7 cellular contexts compared by ENCODE assay signal in genomic region chr19:1259206-1259872, GRCh38. TPM values are rescaled to one million over a fixed set of nuclear protein-coding genes. Genes with fewer than 3 reads are reported as not detected.
A peak's percentile ranks its signal among the peaks of the same experiment; 100 is the strongest.
DNase-seq lines count a peak whose midpoint lies in the region; ATAC-seq and TF ChIP-seq lines count a peak whose summit lies in the region.

No MANE protein-coding gene starts in this region.

- H3K27me3 ChIP-seq in mammary epithelial cell (ENCODE audit: insufficient read depth, low read length): no peaks in the 10 kb centered on the region

- H3K9me3 ChIP-seq in mammary epithelial cell (replicated peaks; ENCODE audit: insufficient read depth, low read length): no peaks in the 10 kb centered on the region

- peak overlapping the region; percentile 2 for H3K4me2 ChIP-seq in mammary epithelial cell (ENCODE audit: insufficient read depth, low read depth, low read length)

- dilution Hi-C loops in mammary epithelial cell (cut with HindIII; ENCODE audit: low sequenced_read_pairs): no loop called here

- H3K4me3 Mint-ChIP-seq in stimulated activated memory B cell treated with anti-CD40 and anti-IgM and Interleukin-4, amounts not matched to agents 10 μg/mL and 1 μg/mL and 100 μg/mL, for 72 hours: peak overlapping the region; percentile 97

- no peak overlapping the region for H3K4me3 ChIP-seq in mammary epithelial cell (replicated peaks in 1 of 3; ENCODE audit: insufficient read depth in 1 of 3, low read depth in 2 of 3, low read length in 3 of 3)

- peak overlapping the region; percentile 34 for H3K9ac ChIP-seq in mammary epithelial cell (ENCODE audit: insufficient read depth, low read length)

- DNase-seq in T-helper 2 cell (peak in 3 of 5 experiments; percentile 61 to 88 (median 77)), mammary epithelial cell (no peak), left lobe of liver (ENCODE audit: low spot score) (peak; percentile 83), NCI-H1930 (lab: John Stamatoyannopoulos, UW) (no peak)

- BruUV-seq in mammary epithelial cell (replicated peaks; lab: Mats Ljungman, UMichigan): no TSS peak

- H3K27ac ChIP-seq in mammary epithelial cell (ENCODE audit: insufficient read depth, low read depth, low read length): peak overlapping the region; percentile 18

- in situ Hi-C loops in mammary epithelial cell (cut with MboI; ENCODE audit: low sequenced_read_pairs in 2 of 2): no loop called here

- CTCF ChIA-PET in mammary epithelial cell (lab: Charles Lee; ENCODE audit: low non-redundant PET): no interaction called here

- H3K4me1 ChIP-seq in mammary epithelial cell (ENCODE audit: insufficient read depth, low read length): peaks cover 61% of the 10 kb centered on the region

- H3K79me2 ChIP-seq in mammary epithelial cell (ENCODE audit: insufficient read depth, low read length): peaks cover 42% of the 10 kb centered on the region

- peaks cover 25% of the 10 kb centered on the region for H3K36me3 Mint-ChIP-seq in stimulated activated memory B cell treated with anti-CD40 and anti-IgM and Interleukin-4, amounts not matched to agents 10 μg/mL and 1 μg/mL and 100 μg/mL, for 72 hours

- H3K36me3 ChIP-seq in mammary epithelial cell (ENCODE audit: insufficient read depth, low read length): peaks cover 21% of the 10 kb centered on the region

- H4K20me1 ChIP-seq in mammary epithelial cell (ENCODE audit: insufficient read depth, low read length): peaks cover 8% of the 10 kb centered on the region

- H2AFZ ChIP-seq in mammary epithelial cell (ENCODE audit: low read depth, low read length): no peak overlapping the region

- intact Hi-C loops in mammary epithelial cell (cut with micrococcal nuclease): no loop called here

- peaks cover 72% of the 10 kb centered on the region for H3K4me1 Mint-ChIP-seq in stimulated activated memory B cell treated with anti-CD40 and anti-IgM and Interleukin-4, amounts not matched to agents 10 μg/mL and 1 μg/mL and 100 μg/mL, for 72 hours

- no peaks in the 10 kb centered on the region for H3K27me3 Mint-ChIP-seq in stimulated activated memory B cell treated with anti-CD40 and anti-IgM and Interleukin-4, amounts not matched to agents 10 μg/mL and 1 μg/mL and 100 μg/mL, for 72 hours

- ATAC-seq in GM18517 (IDR thresholded peaks at IDR 0.05; ENCODE audit: unreplicated experiment) (peak; percentile 28), HG03521 (IDR thresholded peaks at IDR 0.05; ENCODE audit: unreplicated experiment) (peak; percentile 22), left lobe of liver (peak; percentile 16)
- ATAC-seq in stimulated activated memory B cell treated with anti-CD40 and anti-IgM and Interleukin-4, amounts not matched to agents 10 μg/mL and 1 μg/mL and 100 μg/mL, for 72 hours: peak; percentile 44

- WGBS in mammary epithelial cell (ENCODE audit: low coverage, missing lambda C conversion rate): 25% methylated on average over 2 of the region's 17 CpGs

- H3K27ac Mint-ChIP-seq in stimulated activated memory B cell treated with anti-CD40 and anti-IgM and Interleukin-4, amounts not matched to agents 10 μg/mL and 1 μg/mL and 100 μg/mL, for 72 hours: peak overlapping the region; percentile 97

- no peak for TF ChIP-seq CTCF in mammary epithelial cell (conservative IDR thresholded peaks at IDR 0.05 in 1 of 2, IDR thresholded peaks at IDR 0.05 in 1 of 2; ENCODE audit: extremely low read depth in 1 of 2, insufficient read depth in 1 of 2, low read depth in 1 of 2, low read length in 2 of 2)

- no peaks in the 10 kb centered on the region for H3K9me3 Mint-ChIP-seq in stimulated activated memory B cell treated with anti-CD40 and anti-IgM and Interleukin-4, amounts not matched to agents 10 μg/mL and 1 μg/mL and 100 μg/mL, for 72 hours

RNA-seq across cellular contexts. Expression of gene CIRBP, which starts 9.8 kb away (rescaled TPM):
- 100 to 1,000 TPM; 196 to 221 TPM for total RNA-seq in mammary epithelial cell
- polyA plus RNA-seq in mammary epithelial cell: 132 TPM
- polyA minus RNA-seq in mammary epithelial cell: 125 TPM
- 125 TPM for total RNA-seq in left lobe of liver

RNA-seq across cellular contexts. Expression of gene MIDN, which starts 11.0 kb away (rescaled TPM):
- total RNA-seq in mammary epithelial cell: 10 to 100 TPM; 17.5 to 73.8 TPM
- polyA plus RNA-seq in mammary epithelial cell: 19.1 TPM
- polyA minus RNA-seq in mammary epithelial cell: 26.2 TPM
- total RNA-seq in left lobe of liver: 51.7 TPM

RNA-seq across cellular contexts. Expression of gene FAM174C, which starts 16.0 kb away (rescaled TPM):
- total RNA-seq in mammary epithelial cell (10 to 100 TPM; 22.8 to 60.1 TPM), left lobe of liver (48.0 TPM)
- polyA plus RNA-seq in mammary epithelial cell: 53.3 TPM
- 13.1 TPM for polyA minus RNA-seq in mammary epithelial cell

RNA-seq across cellular contexts. Expression of gene ATP5F1D, which starts 17.8 kb away (rescaled TPM):
- total RNA-seq in mammary epithelial cell: 100 to 1,000 TPM in 1 of 2 donors, 10 to 100 TPM in 1; 12.3 to 198 TPM
- polyA plus RNA-seq in mammary epithelial cell: 137 TPM
- 24.2 TPM for polyA minus RNA-seq in mammary epithelial cell
- 282 TPM for total RNA-seq in left lobe of liver

RNA-seq across cellular contexts. Expression of gene CBARP, which starts 21.5 kb away (rescaled TPM):
- 1 to 10 TPM; 5.8 to 7.3 TPM for total RNA-seq in mammary epithelial cell
- 0.88 TPM for polyA plus RNA-seq in mammary epithelial cell
- polyA minus RNA-seq in mammary epithelial cell: 1.1 TPM
- 0.38 TPM for total RNA-seq in left lobe of liver

Comparison
In these comparisons a context has a peak if more than half of its experiments do, and no peak if none do; other contexts are left out.
1. DNase-seq: peak in T-helper 2 cell (3 of 5) and left lobe of liver (single experiment); none in mammary epithelial cell (single experiment) and NCI-H1930 (0 of 2).
2. Peak in every context shown above with its lines, with median percentiles within 50 percentile points of each other: ATAC-seq.